In the genomic region with DNA sequence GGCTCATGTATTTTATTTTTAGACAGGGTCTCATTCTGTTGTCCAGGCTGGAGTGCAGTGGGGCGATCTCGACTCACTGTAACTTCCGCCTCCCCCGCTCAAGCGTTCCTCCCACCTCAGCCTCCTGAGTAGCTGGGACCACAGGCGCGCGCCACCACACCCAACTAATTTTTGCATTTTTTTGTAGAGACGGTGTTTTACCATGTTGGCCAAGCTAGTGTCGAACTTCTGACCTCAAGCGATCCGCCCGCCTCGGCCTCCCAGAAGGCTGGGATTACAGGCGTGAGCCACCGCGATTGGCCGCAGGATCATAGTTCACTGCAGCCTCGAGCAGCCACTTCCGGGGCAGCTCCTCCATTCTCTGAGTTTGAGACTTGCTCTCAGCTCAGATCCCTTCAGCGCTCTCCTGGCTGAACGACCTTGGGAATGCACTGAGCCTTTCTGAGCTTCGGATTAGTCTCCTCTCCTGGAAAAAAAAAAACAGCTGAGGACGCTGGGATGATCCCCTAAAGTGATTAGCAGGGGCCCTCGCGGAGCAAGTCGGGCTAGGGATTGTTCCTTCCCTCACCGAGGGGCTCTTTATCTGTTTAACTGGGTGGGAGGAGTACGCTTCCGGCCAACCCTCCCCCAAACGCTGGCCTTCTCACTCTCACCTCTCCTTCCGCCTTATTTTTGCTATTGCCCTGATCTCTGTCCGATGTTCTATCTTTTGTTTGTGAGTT, we compare ENCODE assay signal across 9 cellular contexts. TPM values are rescaled to one million over a fixed set of nuclear protein-coding genes. Genes with fewer than 3 reads are reported as not detected.
DNase-seq lines count a peak whose midpoint lies in the region; ATAC-seq, FAIRE-seq and TF ChIP-seq lines count a peak whose summit lies in the region.
"Had no signal": no experiment of that assay in that cellular context is flagged by ENCODE, and none has a peak within 500 bp of the region (broad histone marks: within the 10 kb centered on the region; RNA-seq: fewer than 3 reads in every experiment).

No MANE protein-coding gene starts in this region.

- H3K27ac Mint-ChIP-seq in activated naive CD8-positive, alpha-beta T cell treated with anti-CD3 and anti-CD28 coated beads for 36 hours = peak overlapping the region; percentile 86

- BruUV-seq in HepG2 (replicated peaks; lab: Mats Ljungman, UMichigan) = no TSS peak

- TF ChIP-seq POLR2A in HepG2 (IDR thresholded peaks at IDR 0.05; ENCODE audit: insufficient read depth in 1 of 2, low read depth in 2 of 2, low read length in 2 of 2) = peak; percentile 58
- no peak for TF ChIP-seq POLR2A in right lobe of liver (IDR thresholded peaks at IDR 0.05)
- no peak for TF ChIP-seq POLR2A in vagina (IDR thresholded peaks at IDR 0.05)

- H3K9ac ChIP-seq in HepG2 (ENCODE audit: insufficient read depth, low read depth, low read length) = peak overlapping the region; percentile 94

- intact Hi-C loops in HepG2 (cut with micrococcal nuclease; ENCODE audit: unreplicated experiment) (no loop called here), right lobe of liver (cut with DNase I) (no loop called here), lower lobe of right lung (cut with DNase I) (no loop called here), vagina (cut with DNase I) (no loop called here)

- no peak overlapping the region for H2AFZ ChIP-seq in HepG2 (ENCODE audit: low read length)

- POLR2A ChIA-PET in HepG2 (lab: Yijun Ruan, JAX) = interaction anchor here (0.7 to 3.9 kb wide), 17 partner anchors 9 to 230 kb away, joined by 3 to 48 read pairs (median 6); a partner anchor contains a TSS

- H3K36me3 ChIP-seq in HepG2 (replicated peaks in 1 of 2; ENCODE audit: control insufficient read depth in 1 of 2, insufficient read depth in 2 of 2, low read length in 2 of 2) (peaks cover 0 to 4% of the 10 kb centered on the region in 2 experiments; a peak in 1 of 5 replicates), right lobe of liver (no peaks in the 10 kb centered on the region), lower lobe of right lung (no peaks in the 10 kb centered on the region), vagina (no peaks in the 10 kb centered on the region)

- peak overlapping the region; percentile 86 to 95 (median 88) for H3K4me3 ChIP-seq in HepG2 (replicated peaks in 1 of 3; ENCODE audit: insufficient read depth in 1 of 3, low read depth in 2 of 3, low read length in 3 of 3)
- no peak overlapping the region for H3K4me3 ChIP-seq in right lobe of liver
- H3K4me3 ChIP-seq in lower lobe of right lung = peak overlapping the region; percentile 67
- peak overlapping the region; percentile 75 to 77 for H3K4me3 ChIP-seq in vagina

- peak overlapping the region; percentile 89 for H3K4me3 Mint-ChIP-seq in activated naive CD8-positive, alpha-beta T cell treated with anti-CD3 and anti-CD28 coated beads for 36 hours

- CTCF ChIA-PET in HepG2 (lab: Yijun Ruan, JAX; ENCODE audit: low intra/inter-chr PET ratio, low total read pairs) = no interaction called here

- DNase-seq in HepG2 (ENCODE audit: low spot score) (peak; percentile 72), right lobe of liver (no peak), lower lobe of right lung (no peak), vagina (ENCODE audit: extremely low spot score in 2 of 2) (no peak), NCI-H2196 treated with DMSO at 0.1 percent for 48 hours (lab: John Stamatoyannopoulos, UW; ENCODE audit: unreplicated experiment) (no peak), omental fat pad (ENCODE audit: low spot score) (no peak), dedifferentiated amniotic fluid mesenchymal stem cell (ENCODE audit: extremely low spot score) (no peak)
- no peak for DNase-seq in activated naive CD8-positive, alpha-beta T cell treated with anti-CD3 and anti-CD28 coated beads for 36 hours

- no peak for TF ChIP-seq RAD21 in HepG2 (CRISPR knock-in tag; IDR thresholded peaks at IDR 0.05)

- TF ChIP-seq CTCF in HepG2 (CRISPR knock-in tag; IDR thresholded peaks at IDR 0.05) = no peak
- no peak for TF ChIP-seq CTCF in right lobe of liver (IDR thresholded peaks at IDR 0.05)
- TF ChIP-seq CTCF in lower lobe of right lung (IDR thresholded peaks at IDR 0.05) = no peak
- TF ChIP-seq CTCF in vagina (IDR thresholded peaks at IDR 0.05) = no peak
- TF ChIP-seq CTCF in omental fat pad (IDR thresholded peaks at IDR 0.05) = no peak

- in situ Hi-C loops in HepG2 (cut with HindIII; ENCODE audit: extremely low pct_ligation_motif_present, low pct_unique_long_range_greater_than_20kb) = no loop called here

- peak; percentile 61 for ATAC-seq in HepG2
- ATAC-seq in right lobe of liver = no peak
- ATAC-seq in lower lobe of right lung = no peak
- no peak for ATAC-seq in omental fat pad (ENCODE audit: low FRiP score)

- H3K79me2 ChIP-seq in HepG2 (ENCODE audit: insufficient read depth, low read length) = peaks cover 8% of the 10 kb centered on the region

- no peaks in the 10 kb centered on the region for H4K20me1 ChIP-seq in HepG2 (ENCODE audit: insufficient read depth, low read length)

- H3K4me2 ChIP-seq in HepG2 (ENCODE audit: low read depth, low read length) = peak overlapping the region; percentile 96

- H3K27me3 Mint-ChIP-seq in activated naive CD8-positive, alpha-beta T cell treated with anti-CD3 and anti-CD28 coated beads for 36 hours = peaks cover 4% of the 10 kb centered on the region

- H3K4me1 ChIP-seq in HepG2 (ENCODE audit: insufficient read depth, low read length) (peaks cover 26% of the 10 kb centered on the region), right lobe of liver (peaks cover 0 to 41% (median 10%) of the 10 kb centered on the region in 4 donors), lower lobe of right lung (peaks cover 33% of the 10 kb centered on the region), vagina (peaks cover 37% of the 10 kb centered on the region)

- WGBS in HepG2 (ENCODE audit: low lambda C conversion rate) = 1% methylated on average over 31 of the region's 33 CpGs
- 59% methylated on average over 31 of the region's 33 CpGs for WGBS in right lobe of liver (ENCODE audit: insufficient coverage, low coverage, low lambda C conversion rate, missing lambda C conversion rate)

- H3K27ac ChIP-seq in HepG2 (ENCODE audit: extremely low read length, insufficient read depth, low read length) = peak overlapping the region; percentile 87
- H3K27ac ChIP-seq in right lobe of liver = no peak overlapping the region
- H3K27ac ChIP-seq in lower lobe of right lung = peak overlapping the region; percentile 87
- no peak overlapping the region for H3K27ac ChIP-seq in vagina

- FAIRE-seq in HepG2 (lab: Jason Lieb, UNC) = peak; percentile 92

- no peaks in the 10 kb centered on the region for H3K9me3 Mint-ChIP-seq in activated naive CD8-positive, alpha-beta T cell treated with anti-CD3 and anti-CD28 coated beads for 36 hours

- H3K4me1 Mint-ChIP-seq in activated naive CD8-positive, alpha-beta T cell treated with anti-CD3 and anti-CD28 coated beads for 36 hours = peaks cover 5% of the 10 kb centered on the region

- TF ChIP-seq EP300 in HepG2 (IDR thresholded peaks at IDR 0.05; ENCODE audit: low read depth in 2 of 2, low read length in 2 of 2) (no peak), HepG2 (CRISPR knock-in tag; IDR thresholded peaks at IDR 0.05; ENCODE audit: borderline replicate concordance) (no peak)

- peaks cover 8 to 20% of the 10 kb centered on the region in 2 experiments; a peak in 4 of 5 replicates for H3K27me3 ChIP-seq in HepG2 (ENCODE audit: control insufficient read depth in 1 of 2, insufficient read depth in 2 of 2, low read length in 2 of 2)
- no peaks in the 10 kb centered on the region for H3K27me3 ChIP-seq in right lobe of liver
- H3K27me3 ChIP-seq in lower lobe of right lung (ENCODE audit: low read depth) = peaks cover 4% of the 10 kb centered on the region
- no peaks in the 10 kb centered on the region for H3K27me3 ChIP-seq in vagina

- H3K9me3 ChIP-seq in HepG2 (ENCODE audit: low read length) = no peaks in the 10 kb centered on the region
- H3K9me3 ChIP-seq in right lobe of liver = no peaks in the 10 kb centered on the region
- no peaks in the 10 kb centered on the region for H3K9me3 ChIP-seq in lower lobe of right lung
- no peaks in the 10 kb centered on the region for H3K9me3 ChIP-seq in vagina
- H3K9me3 ChIP-seq: mucosa of descending colon had no signal

- peaks cover 21% of the 10 kb centered on the region for H3K36me3 Mint-ChIP-seq in activated naive CD8-positive, alpha-beta T cell treated with anti-CD3 and anti-CD28 coated beads for 36 hours

RNA-seq across cellular contexts. Expression of a gene that starts 1.1 kb away (rescaled TPM):
- 8.4 and 27.8 TPM in 2 replicates for total RNA-seq in HepG2 (2016; rRNA removed; fragmentation: Illumina TruSeq; extraction: Trizol)
- total RNA-seq in HepG2 (2016; cell fraction: cytosol; rRNA removed; fragmentation: Illumina TruSeq; extraction: Trizol; ENCODE audit: low read depth) = 8.3 and 10.7 TPM in 2 replicates
- 8.6 and 25.9 TPM in 2 replicates for total RNA-seq in HepG2 (2016; cell fraction: insoluble cytoplasmic fraction; rRNA removed; fragmentation: Illumina TruSeq; extraction: Trizol)
- total RNA-seq in HepG2 (2016; cell fraction: membrane; rRNA removed; fragmentation: Illumina TruSeq; extraction: Trizol) = 12.7 and 13.0 TPM in 2 replicates
- 27.2 and 33.5 TPM in 2 replicates for total RNA-seq in HepG2 (2016; cell fraction: nucleus; rRNA removed; fragmentation: Illumina TruSeq; extraction: Trizol)
- polyA plus RNA-seq in HepG2 (2011; rRNA removed) = 6.6 and 7.0 TPM in 2 replicates
- polyA plus RNA-seq in HepG2 (2011; cell fraction: cytosol; rRNA removed) = 1.9 and 8.9 TPM in 2 replicates
- 26.5 and 50.1 TPM in 2 replicates for polyA plus RNA-seq in HepG2 (2011; cell fraction: nucleus; rRNA removed)
- 6.9 and 11.9 TPM in 2 replicates for polyA plus RNA-seq in HepG2 (2012)
- 5.7 and 6.3 TPM in 2 replicates for polyA plus RNA-seq in HepG2 (2016; cell fraction: cytosol; fragmentation: Illumina TruSeq; extraction: Trizol; ENCODE audit: low read depth)
- polyA plus RNA-seq in HepG2 (2016; cell fraction: insoluble cytoplasmic fraction; fragmentation: Illumina TruSeq; extraction: Trizol; ENCODE audit: low read depth) = 14.9 and 16.6 TPM in 2 replicates
- 6.9 and 8.9 TPM in 2 replicates for polyA plus RNA-seq in HepG2 (2016; cell fraction: membrane; fragmentation: Illumina TruSeq; extraction: Trizol; ENCODE audit: low read depth)
- polyA plus RNA-seq in HepG2 (2016; cell fraction: nucleus; fragmentation: Illumina TruSeq; extraction: Trizol; ENCODE audit: insufficient read depth, low read depth) = 68.0 and 69.8 TPM in 2 replicates
- polyA minus RNA-seq in HepG2 (2011; rRNA and poly(A)+ RNA removed; ENCODE audit: low replicate concordance) = 9.6 and 11.3 TPM in 2 replicates
- 3.5 and 4.1 TPM in 2 replicates for polyA minus RNA-seq in HepG2 (2011; cell fraction: cytosol; rRNA and poly(A)+ RNA removed)
- 9.4 and 9.8 TPM in 2 replicates for polyA minus RNA-seq in HepG2 (2011; cell fraction: nucleus; rRNA and poly(A)+ RNA removed)
- total RNA-seq in right lobe of liver = 1 to 10 TPM in 5 of 6 experiments, under 1 TPM in 1; 0.68 to 6.5 (median 1.7) TPM
- 100 to 1,000 TPM; 144 to 145 TPM for total RNA-seq in activated naive CD8-positive, alpha-beta T cell treated with anti-CD3 and anti-CD28 coated beads for 36 hours
- 4.0 TPM for total RNA-seq in lower lobe of right lung
- total RNA-seq in vagina = 6.9 TPM
- total RNA-seq in omental fat pad = 1 to 10 TPM in 1 of 4 donors, under 1 TPM in 2, not detected in 1; 0.25 to 1.7 (median 0.79) TPM

RNA-seq across cellular contexts. Expression of a gene that starts 12.2 kb away (rescaled TPM):
- total RNA-seq in HepG2 (2016; rRNA removed; fragmentation: Illumina TruSeq; extraction: Trizol) = 15.6 and 24.8 TPM in 2 replicates
- 7.8 and 8.9 TPM in 2 replicates for total RNA-seq in HepG2 (2016; cell fraction: cytosol; rRNA removed; fragmentation: Illumina TruSeq; extraction: Trizol; ENCODE audit: low read depth)
- total RNA-seq in HepG2 (2016; cell fraction: insoluble cytoplasmic fraction; rRNA removed; fragmentation: Illumina TruSeq; extraction: Trizol) = 13.6 and 26.2 TPM in 2 replicates
- total RNA-seq in HepG2 (2016; cell fraction: membrane; rRNA removed; fragmentation: Illumina TruSeq; extraction: Trizol) = 19.5 and 26.0 TPM in 2 replicates
- total RNA-seq in HepG2 (2016; cell fraction: nucleus; rRNA removed; fragmentation: Illumina TruSeq; extraction: Trizol) = 16.6 and 19.1 TPM in 2 replicates
- polyA plus RNA-seq in HepG2 (2011; rRNA removed) = 15.9 and 17.4 TPM in 2 replicates
- 11.1 and 17.3 TPM in 2 replicates for polyA plus RNA-seq in HepG2 (2011; cell fraction: cytosol; rRNA removed)
- polyA plus RNA-seq in HepG2 (2011; cell fraction: nucleus; rRNA removed) = 29.7 and 33.7 TPM in 2 replicates
- polyA plus RNA-seq in HepG2 (2012) = 6.7 and 7.6 TPM in 2 replicates
- 6.6 and 8.9 TPM in 2 replicates for polyA plus RNA-seq in HepG2 (2016; cell fraction: cytosol; fragmentation: Illumina TruSeq; extraction: Trizol; ENCODE audit: low read depth)
- polyA plus RNA-seq in HepG2 (2016; cell fraction: insoluble cytoplasmic fraction; fragmentation: Illumina TruSeq; extraction: Trizol; ENCODE audit: low read depth) = 15.6 and 18.9 TPM in 2 replicates
- polyA plus RNA-seq in HepG2 (2016; cell fraction: membrane; fragmentation: Illumina TruSeq; extraction: Trizol; ENCODE audit: low read depth) = 15.5 and 18.8 TPM in 2 replicates
- 35.6 and 37.9 TPM in 2 replicates for polyA plus RNA-seq in HepG2 (2016; cell fraction: nucleus; fragmentation: Illumina TruSeq; extraction: Trizol; ENCODE audit: insufficient read depth, low read depth)
- polyA minus RNA-seq in HepG2 (2011; rRNA and poly(A)+ RNA removed; ENCODE audit: low replicate concordance) = 34.1 and 50.0 TPM in 2 replicates
- 12.6 and 13.7 TPM in 2 replicates for polyA minus RNA-seq in HepG2 (2011; cell fraction: cytosol; rRNA and poly(A)+ RNA removed)
- polyA minus RNA-seq in HepG2 (2011; cell fraction: nucleus; rRNA and poly(A)+ RNA removed) = 4.7 and 6.1 TPM in 2 replicates
- total RNA-seq in right lobe of liver = 1 to 10 TPM in 4 of 6 experiments, under 1 TPM in 2; 0.93 to 6.1 (median 3.3) TPM
- 10 to 100 TPM; 29.5 to 31.0 TPM for total RNA-seq in activated naive CD8-positive, alpha-beta T cell treated with anti-CD3 and anti-CD28 coated beads for 36 hours
- total RNA-seq in lower lobe of right lung = 10.8 TPM
- total RNA-seq in vagina = 2.7 TPM
- 1 to 10 TPM; 1.9 to 6.8 (median 3.5) TPM for total RNA-seq in omental fat pad

RNA-seq across cellular contexts. Expression of a gene that starts 17.3 kb away (rescaled TPM):
- 0.51 and 1.2 TPM in 2 replicates for total RNA-seq in HepG2 (2016; rRNA removed; fragmentation: Illumina TruSeq; extraction: Trizol)
- not detected in 2 replicates for total RNA-seq in HepG2 (2016; cell fraction: cytosol; rRNA removed; fragmentation: Illumina TruSeq; extraction: Trizol; ENCODE audit: low read depth)
- 0.37 and 1.4 TPM in 2 replicates for total RNA-seq in HepG2 (2016; cell fraction: insoluble cytoplasmic fraction; rRNA removed; fragmentation: Illumina TruSeq; extraction: Trizol)
- total RNA-seq in HepG2 (2016; cell fraction: membrane; rRNA removed; fragmentation: Illumina TruSeq; extraction: Trizol) = 0.25 and 0.31 TPM in 2 replicates
- 0.84 and 0.88 TPM in 2 replicates for total RNA-seq in HepG2 (2016; cell fraction: nucleus; rRNA removed; fragmentation: Illumina TruSeq; extraction: Trizol)
- polyA plus RNA-seq in HepG2 (2011; rRNA removed) = 0.48 and 1.0 TPM in 2 replicates
- 0.50 and 1.1 TPM in 2 replicates for polyA plus RNA-seq in HepG2 (2011; cell fraction: cytosol; rRNA removed)
- polyA plus RNA-seq in HepG2 (2011; cell fraction: nucleus; rRNA removed) = 2.7 and 4.2 TPM in 2 replicates
- polyA plus RNA-seq in HepG2 (2012) = 0.37 and 0.42 TPM in 2 replicates
- 0.07 and 0.14 TPM in 2 replicates for polyA plus RNA-seq in HepG2 (2016; cell fraction: cytosol; fragmentation: Illumina TruSeq; extraction: Trizol; ENCODE audit: low read depth)
- polyA plus RNA-seq in HepG2 (2016; cell fraction: insoluble cytoplasmic fraction; fragmentation: Illumina TruSeq; extraction: Trizol; ENCODE audit: low read depth) = 0.38 and 0.40 TPM in 2 replicates
- 0.12 and 0.13 TPM in 2 replicates for polyA plus RNA-seq in HepG2 (2016; cell fraction: membrane; fragmentation: Illumina TruSeq; extraction: Trizol; ENCODE audit: low read depth)
- 0.93 and 1.5 TPM in 2 replicates for polyA plus RNA-seq in HepG2 (2016; cell fraction: nucleus; fragmentation: Illumina TruSeq; extraction: Trizol; ENCODE audit: insufficient read depth, low read depth)
- polyA minus RNA-seq in HepG2 (2011; rRNA and poly(A)+ RNA removed; ENCODE audit: low replicate concordance) = 0.33 and 0.68 TPM in 2 replicates
- 0.49 and 0.62 TPM in 2 replicates for polyA minus RNA-seq in HepG2 (2011; cell fraction: cytosol; rRNA and poly(A)+ RNA removed)
- polyA minus RNA-seq in HepG2 (2011; cell fraction: nucleus; rRNA and poly(A)+ RNA removed) = not detected in 2 replicates
- total RNA-seq in right lobe of liver = not detected
- total RNA-seq in activated naive CD8-positive, alpha-beta T cell treated with anti-CD3 and anti-CD28 coated beads for 36 hours = not detected
- total RNA-seq in lower lobe of right lung = not detected
- not detected for total RNA-seq in vagina
- not detected for total RNA-seq in omental fat pad

RNA-seq across cellular contexts. Expression of a gene that starts 31.4 kb away (rescaled TPM):
- 0.08 and 0.15 TPM in 2 replicates for total RNA-seq in HepG2 (2016; rRNA removed; fragmentation: Illumina TruSeq; extraction: Trizol)
- not detected in 2 replicates for total RNA-seq in HepG2 (2016; cell fraction: cytosol; rRNA removed; fragmentation: Illumina TruSeq; extraction: Trizol; ENCODE audit: low read depth)
- total RNA-seq in HepG2 (2016; cell fraction: insoluble cytoplasmic fraction; rRNA removed; fragmentation: Illumina TruSeq; extraction: Trizol) = 0.09 and 0.11 TPM in 2 replicates
- 0.09 and 0.14 TPM in 2 replicates for total RNA-seq in HepG2 (2016; cell fraction: membrane; rRNA removed; fragmentation: Illumina TruSeq; extraction: Trizol)
- total RNA-seq in HepG2 (2016; cell fraction: nucleus; rRNA removed; fragmentation: Illumina TruSeq; extraction: Trizol) = not detected in 2 replicates
- polyA plus RNA-seq in HepG2 (2011; rRNA removed) = 0.26 and 0.48 TPM in 2 replicates
- polyA plus RNA-seq in HepG2 (2011; cell fraction: cytosol; rRNA removed) = 0.26 and 0.52 TPM in 2 replicates
- polyA plus RNA-seq in HepG2 (2011; cell fraction: nucleus; rRNA removed) = 2.1 and 2.4 TPM in 2 replicates
- polyA plus RNA-seq in HepG2 (2012) = 0.32 and 0.53 TPM in 2 replicates
- polyA plus RNA-seq in HepG2 (2016; cell fraction: cytosol; fragmentation: Illumina TruSeq; extraction: Trizol; ENCODE audit: low read depth) = 0.08 and 0.20 TPM in 2 replicates
- 0.15 and 0.17 TPM in 2 replicates for polyA plus RNA-seq in HepG2 (2016; cell fraction: insoluble cytoplasmic fraction; fragmentation: Illumina TruSeq; extraction: Trizol; ENCODE audit: low read depth)
- polyA plus RNA-seq in HepG2 (2016; cell fraction: membrane; fragmentation: Illumina TruSeq; extraction: Trizol; ENCODE audit: low read depth) = 0.15 TPM in 1 of 2 replicates, not detected in the other
- 1.1 and 1.3 TPM in 2 replicates for polyA plus RNA-seq in HepG2 (2016; cell fraction: nucleus; fragmentation: Illumina TruSeq; extraction: Trizol; ENCODE audit: insufficient read depth, low read depth)
- 0.26 and 1.1 TPM in 2 replicates for polyA minus RNA-seq in HepG2 (2011; rRNA and poly(A)+ RNA removed; ENCODE audit: low replicate concordance)
- polyA minus RNA-seq in HepG2 (2011; cell fraction: cytosol; rRNA and poly(A)+ RNA removed) = 0.44 and 0.79 TPM in 2 replicates
- 0.77 and 0.99 TPM in 2 replicates for polyA minus RNA-seq in HepG2 (2011; cell fraction: nucleus; rRNA and poly(A)+ RNA removed)
- total RNA-seq in right lobe of liver = 1 to 10 TPM in 2 of 6 experiments, under 1 TPM in 4; 0.25 to 1.7 (median 0.92) TPM
- not detected for total RNA-seq in activated naive CD8-positive, alpha-beta T cell treated with anti-CD3 and anti-CD28 coated beads for 36 hours
- 1.0 TPM for total RNA-seq in lower lobe of right lung
- total RNA-seq in vagina = not detected
- under 1 TPM in 2 of 4 donors, not detected in 2; 0.24 to 0.63 TPM for total RNA-seq in omental fat pad

RNA-seq across cellular contexts. Expression of a gene that starts 36.6 kb away (rescaled TPM):
- total RNA-seq in HepG2 (2016; rRNA removed; fragmentation: Illumina TruSeq; extraction: Trizol) (2.7 and 7.6 TPM in 2 replicates), right lobe of liver (1 to 10 TPM in 1 of 6 experiments, not detected in 5; 2.9 TPM), lower lobe of right lung (not detected), vagina (not detected), omental fat pad (not detected)
- 1.2 and 1.3 TPM in 2 replicates for total RNA-seq in HepG2 (2016; cell fraction: cytosol; rRNA removed; fragmentation: Illumina TruSeq; extraction: Trizol; ENCODE audit: low read depth)
- total RNA-seq in HepG2 (2016; cell fraction: insoluble cytoplasmic fraction; rRNA removed; fragmentation: Illumina TruSeq; extraction: Trizol) = 2.2 and 8.1 TPM in 2 replicates
- total RNA-seq in HepG2 (2016; cell fraction: membrane; rRNA removed; fragmentation: Illumina TruSeq; extraction: Trizol) = 1.4 and 2.3 TPM in 2 replicates
- 9.3 and 10.1 TPM in 2 replicates for total RNA-seq in HepG2 (2016; cell fraction: nucleus; rRNA removed; fragmentation: Illumina TruSeq; extraction: Trizol)
- polyA plus RNA-seq in HepG2 (2011; rRNA removed) = 5.9 and 10.1 TPM in 2 replicates
- 10.2 and 14.5 TPM in 2 replicates for polyA plus RNA-seq in HepG2 (2011; cell fraction: cytosol; rRNA removed)
- 3.6 and 5.9 TPM in 2 replicates for polyA plus RNA-seq in HepG2 (2011; cell fraction: nucleus; rRNA removed)
- 5.5 and 7.9 TPM in 2 replicates for polyA plus RNA-seq in HepG2 (2012)
- 2.0 and 2.8 TPM in 2 replicates for polyA plus RNA-seq in HepG2 (2016; cell fraction: cytosol; fragmentation: Illumina TruSeq; extraction: Trizol; ENCODE audit: low read depth)
- 3.6 and 4.2 TPM in 2 replicates for polyA plus RNA-seq in HepG2 (2016; cell fraction: insoluble cytoplasmic fraction; fragmentation: Illumina TruSeq; extraction: Trizol; ENCODE audit: low read depth)
- polyA plus RNA-seq in HepG2 (2016; cell fraction: membrane; fragmentation: Illumina TruSeq; extraction: Trizol; ENCODE audit: low read depth) = 2.8 and 3.7 TPM in 2 replicates
- polyA plus RNA-seq in HepG2 (2016; cell fraction: nucleus; fragmentation: Illumina TruSeq; extraction: Trizol; ENCODE audit: insufficient read depth, low read depth) = 22.4 and 25.4 TPM in 2 replicates
- 0.14 and 9.8 TPM in 2 replicates for polyA minus RNA-seq in HepG2 (2011; rRNA and poly(A)+ RNA removed; ENCODE audit: low replicate concordance)
- polyA minus RNA-seq in HepG2 (2011; cell fraction: cytosol; rRNA and poly(A)+ RNA removed) = 4.6 and 5.7 TPM in 2 replicates
- polyA minus RNA-seq in HepG2 (2011; cell fraction: nucleus; rRNA and poly(A)+ RNA removed) = 1.0 and 1.4 TPM in 2 replicates
- total RNA-seq in activated naive CD8-positive, alpha-beta T cell treated with anti-CD3 and anti-CD28 coated beads for 36 hours = not detected
- total RNA-seq: mucosa of descending colon had no signal

Comparison
In these comparisons a context has a peak if more than half of its experiments do, and no peak if none do; other contexts are left out.
1. H3K27ac ChIP-seq: peak in HepG2 (single experiment) and lower lobe of right lung (single experiment); none in right lobe of liver (0 of 3) and vagina (single experiment).
2. H3K4me3 ChIP-seq: peak in HepG2 (3 of 3), lower lobe of right lung (single experiment) and vagina (2 of 2); none in right lobe of liver (0 of 3).
3. POLR2A ChIP-seq: peak in HepG2 (2 of 2); none in right lobe of liver (single experiment) and vagina (0 of 2).